Comparison of ENCODE assay signal across 17 cellular contexts in the genomic region with DNA sequence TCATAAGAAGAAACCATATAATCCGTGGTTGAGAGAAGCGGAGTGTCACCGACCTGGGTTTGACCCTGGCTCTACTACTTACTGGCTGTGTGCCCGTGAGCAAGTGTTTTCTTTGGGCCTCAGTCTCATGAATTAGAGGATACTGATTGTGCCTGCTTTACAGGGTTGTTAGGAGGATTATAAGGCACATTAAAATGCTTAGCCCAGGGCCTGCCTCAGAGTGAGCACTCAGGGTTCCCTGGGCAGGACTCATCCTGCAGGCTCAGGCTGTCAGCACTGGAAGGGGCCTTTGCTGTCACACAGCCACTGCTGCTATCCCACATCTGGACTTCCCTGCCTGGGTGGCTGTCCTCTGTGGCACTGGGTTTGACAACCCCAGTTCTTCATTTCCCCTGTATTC.
DNase-seq lines count a peak whose midpoint lies in the region; ATAC-seq and TF ChIP-seq lines count a peak whose summit lies in the region.
"Had no signal": no experiment of that assay in that cellular context is flagged by ENCODE, and none has a peak within 500 bp of the region (broad histone marks: within the 10 kb centered on the region; RNA-seq: fewer than 3 reads in every experiment).

No MANE protein-coding gene starts in this region.

- H3K4me3 ChIP-seq in LNCaP clone FGC (ENCODE audit: low read depth, low read length) = no peak overlapping the region
- H3K4me3 ChIP-seq in choroid plexus epithelial cell (ENCODE audit: low read depth, low read length) = no peak overlapping the region
- H3K4me3 ChIP-seq in retinal pigment epithelial cell (ENCODE audit: low read length) = no peak overlapping the region
- H3K4me3 ChIP-seq: ovary had no signal

- DNase-seq in LNCaP clone FGC (ENCODE audit: low read depth) (peak; percentile 51), choroid plexus epithelial cell (ENCODE audit: low read depth) (peak; percentile 39), iris pigment epithelial cell (ENCODE audit: low read depth) (peak; percentile 34), retinal pigment epithelial cell (ENCODE audit: low read depth) (peak; percentile 59), HPDE6-E6E7 (ENCODE audit: extremely low spot score) (no peak), NCI-H446 treated with DMSO at 0.1 percent for 48 hours (lab: John Stamatoyannopoulos, UW) (no peak)
- DNase-seq in stimulated activated CD8-positive, alpha-beta memory T cell treated with anti-CD3 and anti-CD28 coated beads, Interleukin-4, amount 100 ng/mL, for 48 hours = no peak
- DNase-seq: effector CD8-positive, alpha-beta T cell; GDM1; NCI-H2107; NCI-H526 treated with DMSO at 0.1 percent for 48 hours; ovary; stimulated activated CD4-positive, alpha-beta T cell treated with anti-CD3 and anti-CD28 coated beads, Interleukin-15, amount 100 ng/mL, for 24 hours; stimulated activated naive CD8-positive, alpha-beta T cell treated with anti-CD3 and anti-CD28 coated beads, Interleukin-15, amount 100 ng/mL, for 72 hours; T-helper 1 cell had no signal

- no peak for ATAC-seq in GM18502 (IDR thresholded peaks at IDR 0.05; ENCODE audit: poor library complexity, unreplicated experiment)
- ATAC-seq: stimulated activated naive CD8-positive, alpha-beta T cell treated with anti-CD3 and anti-CD28 coated beads, Interleukin-15, amount 100 ng/mL, for 72 hours; WTC11 had no signal

- TF ChIP-seq CTCF in LNCaP clone FGC (IDR thresholded peaks at IDR 0.05; ENCODE audit: control insufficient read depth, extremely low read depth, insufficient read depth) (no peak), choroid plexus epithelial cell (conservative IDR thresholded peaks at IDR 0.05; ENCODE audit: low read depth, low read length) (no peak), retinal pigment epithelial cell (conservative IDR thresholded peaks at IDR 0.05; ENCODE audit: low read depth, low read length) (no peak)

Comparison
In these comparisons a context has a peak if more than half of its experiments do, and no peak if none do; other contexts are left out.
1. DNase-seq: peak in LNCaP clone FGC (single experiment), choroid plexus epithelial cell (single experiment), iris pigment epithelial cell (single experiment) and retinal pigment epithelial cell (single experiment); none in stimulated activated CD8-positive, alpha-beta memory T cell treated with anti-CD3 and anti-CD28 coated beads, Interleukin-4, amount 100 ng/mL, for 48 hours (single experiment), HPDE6-E6E7 (single experiment) and NCI-H446 treated with DMSO at 0.1 percent for 48 hours (single experiment).